Comparison of ENCODE assay signal across 9 cellular contexts in the genomic region with DNA sequence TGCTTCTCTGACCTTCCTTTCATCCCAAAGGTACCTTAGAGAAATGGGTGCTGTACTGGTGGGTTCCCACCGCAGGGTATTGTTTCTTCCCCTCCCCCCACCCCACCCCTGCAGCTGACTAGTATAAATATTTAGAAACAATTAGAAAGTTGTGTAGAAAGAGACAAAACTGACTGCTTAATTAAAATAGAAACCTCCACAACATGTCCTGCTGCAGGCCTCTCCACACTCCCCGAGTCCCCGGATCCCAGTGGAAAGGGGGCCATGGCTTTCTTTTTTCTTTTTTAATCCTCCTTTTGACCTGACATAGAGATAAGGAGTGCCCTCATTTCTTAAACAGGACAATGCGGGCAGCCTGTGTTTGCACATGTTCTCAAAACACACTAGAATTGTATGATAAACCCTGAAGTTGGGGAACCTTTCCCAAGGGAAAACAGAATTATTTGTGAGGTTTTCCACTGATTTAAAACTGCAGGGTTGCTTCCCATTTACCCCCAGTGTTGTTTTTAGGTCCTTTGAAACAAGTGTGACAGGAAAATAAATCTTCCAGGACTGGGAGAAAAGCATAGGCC. TPM values are rescaled to one million over a fixed set of nuclear protein-coding genes. Genes with fewer than 3 reads are reported as not detected.
DNase-seq lines count a peak whose midpoint lies in the region; ATAC-seq lines count a peak whose summit lies in the region.
"Had no signal": no experiment of that assay in that cellular context is flagged by ENCODE, and none has a peak within 500 bp of the region (broad histone marks: within the 10 kb centered on the region; RNA-seq: fewer than 3 reads in every experiment).

No MANE protein-coding gene starts in this region.

- H3K9me3 Mint-ChIP-seq in T-helper 1 cell treated with Interleukin-12 subunit alpha and Interleukin-12 subunit beta and Interleukin-4 antibody, amounts not matched to agents 30 μg/mL and 1 μg/mL, for 36 hours = no peaks in the 10 kb centered on the region
- no peaks in the 10 kb centered on the region for H3K9me3 Mint-ChIP-seq in central memory CD8-positive, alpha-beta T cell

- peaks cover 12% of the 10 kb centered on the region for H3K36me3 Mint-ChIP-seq in T-helper 1 cell treated with Interleukin-12 subunit alpha and Interleukin-12 subunit beta and Interleukin-4 antibody, amounts not matched to agents 30 μg/mL and 1 μg/mL, for 36 hours (ENCODE audit: low read depth)
- peaks cover 14% of the 10 kb centered on the region for H3K36me3 Mint-ChIP-seq in central memory CD8-positive, alpha-beta T cell (ENCODE audit: insufficient read depth)

- ATAC-seq in central memory CD8-positive, alpha-beta T cell (replicated peaks; ENCODE audit: extremely low read depth, poor library complexity, severe bottlenecking) = no peak

- peak overlapping the region; percentile 9 for H3K27ac ChIP-seq in thymus (ENCODE audit: low read depth)

- H3K9me3 ChIP-seq in mononuclear cell (ENCODE audit: low read depth, low read length) (no peaks in the 10 kb centered on the region), thymus (ENCODE audit: control insufficient read depth) (no peaks in the 10 kb centered on the region)

- WGBS in thymus = 87% methylated on average over 4 of the region's 4 CpGs

- H3K27me3 ChIP-seq in mononuclear cell (ENCODE audit: insufficient read depth, low read length) (peaks cover 3% of the 10 kb centered on the region), thymus (ENCODE audit: control insufficient read depth, insufficient read depth) (peaks cover 7% of the 10 kb centered on the region)

- H3K4me3 Mint-ChIP-seq in T-helper 1 cell treated with Interleukin-12 subunit alpha and Interleukin-12 subunit beta and Interleukin-4 antibody, amounts not matched to agents 30 μg/mL and 1 μg/mL, for 36 hours = peak overlapping the region; percentile 43
- H3K4me3 Mint-ChIP-seq in central memory CD8-positive, alpha-beta T cell = peak overlapping the region; percentile 86

- DNase-seq in T-helper 1 cell = no peak
- no peak for DNase-seq in central memory CD8-positive, alpha-beta T cell (ENCODE audit: low spot score in 2 of 2)
- no peak for DNase-seq in NCI-H1417 treated with DMSO at 0.1 percent for 48 hours (lab: John Stamatoyannopoulos, UW)
- no peak for DNase-seq in midbrain (lab: John Stamatoyannopoulos, UW)
- no peak for DNase-seq in kidney glomerular epithelial cell (lab: John Stamatoyannopoulos, UW)
- DNase-seq: RPMI8226 had no signal

- H3K36me3 ChIP-seq in thymus (ENCODE audit: control insufficient read depth, insufficient read depth) = no peaks in the 10 kb centered on the region

- H3K4me1 ChIP-seq in mononuclear cell (ENCODE audit: insufficient read depth, low read length) (peaks cover 27% of the 10 kb centered on the region), thymus (ENCODE audit: control insufficient read depth, insufficient read depth, low read length) (peaks cover 10% of the 10 kb centered on the region)

- peaks cover 13% of the 10 kb centered on the region for H3K4me1 Mint-ChIP-seq in T-helper 1 cell treated with Interleukin-12 subunit alpha and Interleukin-12 subunit beta and Interleukin-4 antibody, amounts not matched to agents 30 μg/mL and 1 μg/mL, for 36 hours (ENCODE audit: low read depth)
- H3K4me1 Mint-ChIP-seq in central memory CD8-positive, alpha-beta T cell = peaks cover 49% of the 10 kb centered on the region

- H3K4me3 ChIP-seq in mononuclear cell (ENCODE audit: low read length) = peak overlapping the region; percentile 62
- H3K4me3 ChIP-seq in thymus (ENCODE audit: low read length) = peak overlapping the region; percentile 70

- H3K27ac Mint-ChIP-seq in T-helper 1 cell treated with Interleukin-12 subunit alpha and Interleukin-12 subunit beta and Interleukin-4 antibody, amounts not matched to agents 30 μg/mL and 1 μg/mL, for 36 hours = no peak overlapping the region
- H3K27ac Mint-ChIP-seq in central memory CD8-positive, alpha-beta T cell (ENCODE audit: low read depth) = no peak overlapping the region

- H3K27me3 Mint-ChIP-seq in T-helper 1 cell treated with Interleukin-12 subunit alpha and Interleukin-12 subunit beta and Interleukin-4 antibody, amounts not matched to agents 30 μg/mL and 1 μg/mL, for 36 hours (ENCODE audit: low read depth) = peaks cover 17% of the 10 kb centered on the region
- no peaks in the 10 kb centered on the region for H3K27me3 Mint-ChIP-seq in central memory CD8-positive, alpha-beta T cell

RNA-seq across cellular contexts. Expression of gene RHOU, which starts 1.7 kb away (rescaled TPM):
- 15.3 TPM for total RNA-seq in mononuclear cell
- 23.9 TPM for polyA plus RNA-seq in thymus
